Comparison of ENCODE assay signal across 7 cellular contexts in the genomic region with DNA sequence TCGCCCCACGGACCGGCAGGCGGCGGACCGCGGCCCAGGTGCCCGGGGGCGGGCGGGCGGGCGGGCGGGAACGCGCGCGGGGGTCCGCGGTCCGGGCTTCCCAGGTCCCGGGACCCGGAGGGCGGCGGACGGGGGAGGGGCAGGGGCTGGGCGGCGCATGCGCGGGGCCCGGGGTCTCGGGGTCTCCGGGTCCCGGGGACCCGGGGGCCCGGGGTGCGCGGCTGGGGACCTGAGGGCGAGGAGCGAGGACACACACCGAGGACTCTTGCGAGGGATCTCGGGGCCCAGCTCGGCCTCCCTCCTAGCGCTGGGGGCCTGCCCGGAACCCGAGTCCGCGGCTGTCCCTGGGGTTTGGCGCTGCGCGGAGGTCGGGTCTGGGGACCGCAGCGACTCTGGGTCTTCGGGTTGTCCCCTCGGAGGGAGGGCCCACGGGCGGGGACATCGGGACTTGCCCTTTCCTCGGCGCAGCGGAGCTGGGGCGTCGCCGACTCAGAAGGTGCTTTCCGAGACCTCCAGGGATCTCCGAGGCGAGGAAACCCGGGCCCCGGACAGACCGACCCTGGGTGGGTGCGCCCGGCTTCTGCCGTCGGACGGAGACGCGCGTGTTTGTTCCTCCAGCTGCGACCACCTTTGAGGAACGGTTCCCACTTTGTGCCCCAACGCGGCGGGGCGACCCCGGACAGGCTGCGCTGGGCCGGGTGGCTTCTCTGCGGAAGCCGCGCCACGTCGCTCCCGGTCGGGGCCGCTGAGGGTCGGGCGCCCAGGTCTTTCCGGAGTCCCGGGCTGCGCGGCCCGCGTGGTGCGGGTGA.
DNase-seq lines count a peak whose midpoint lies in the region; ATAC-seq lines count a peak whose summit lies in the region.

No MANE protein-coding gene starts in this region.

- ATAC-seq in GM19025 (IDR thresholded peaks at IDR 0.05; ENCODE audit: low read depth, unreplicated experiment) = peak; percentile 27
- ATAC-seq in HG03045 (IDR thresholded peaks at IDR 0.05; ENCODE audit: unreplicated experiment) = peak; percentile 35

- no peak overlapping the region; the same call in 1 of the 2 replicates for H3K9ac ChIP-seq in iPS-20b (ENCODE audit: low read depth, low read length)

- H3K27ac ChIP-seq in iPS-20b (ENCODE audit: low read length) = no peak overlapping the region

- peak; percentile 34 to 49 (median 40) for DNase-seq in T-helper 1 cell
- peak; percentile 47 for DNase-seq in astrocyte of the hippocampus (ENCODE audit: low read depth, low spot score)
- peak; percentile 17 to 31 (median 27) for DNase-seq in stimulated activated CD4-positive, alpha-beta T cell treated with anti-CD3 and anti-CD28 coated beads, Interleukin-12 subunit alpha, Interleukin-12 subunit beta, amount 100 ng/mL, for 48 hours (ENCODE audit: low read depth in 2 of 3, low spot score in 1 of 3)
- DNase-seq in MV-4-11 (lab: John Stamatoyannopoulos, UW) = no peak

- H3K36me3 ChIP-seq in iPS-20b (ENCODE audit: insufficient read depth, low read depth, low read length) = no peaks in the 10 kb centered on the region

- H3K27me3 ChIP-seq in iPS-20b (ENCODE audit: insufficient read depth, low read length) = peaks cover 62% of the 10 kb centered on the region

- H3K4me1 ChIP-seq in iPS-20b (ENCODE audit: insufficient read depth, low read length) = no peaks in the 10 kb centered on the region

- H3K4me3 ChIP-seq in iPS-20b (ENCODE audit: low read length) = peak overlapping the region; percentile 70

- H3K9me3 ChIP-seq in iPS-20b (ENCODE audit: insufficient read depth, low read depth, low read length) = no peaks in the 10 kb centered on the region
